ENCODE assay signal across 1 cellular context in genomic region chr12:54390176-54390667, GRCh38.
TF ChIP-seq lines count a peak whose summit lies in the region.

No MANE protein-coding gene starts in this region.

TF ChIP-seq in IMR-90, 13 proteins besides CTCF, POLR2A, EP300 and RAD21 (continued from another document):
- no peak for TF ChIP-seq ELK1 (IDR thresholded peaks at IDR 0.05; ENCODE audit: borderline replicate concordance, low read depth, low read length)
- no peak for TF ChIP-seq BHLHE40 (IDR thresholded peaks at IDR 0.05; ENCODE audit: low read depth, low read length)
- TF ChIP-seq CHD1 (IDR thresholded peaks at IDR 0.05; ENCODE audit: low read depth, low read length) = no peak
- no peak for TF ChIP-seq FOS (IDR thresholded peaks at IDR 0.05; ENCODE audit: low read depth, low read length)
